Comparison of ENCODE assay signal across 8 cellular contexts in genomic region chr1:64745986-64746940, GRCh38. TPM values are rescaled to one million over a fixed set of nuclear protein-coding genes. Genes with fewer than 3 reads are reported as not detected.
DNase-seq lines count a peak whose midpoint lies in the region; ATAC-seq and TF ChIP-seq lines count a peak whose summit lies in the region.

No MANE protein-coding gene starts in this region.

- no peaks in the 10 kb centered on the region for H3K36me3 Mint-ChIP-seq in T-helper 17 cell (ENCODE audit: low read depth)
- no peaks in the 10 kb centered on the region for H3K36me3 Mint-ChIP-seq in progenitor cell of endocrine pancreas (ENCODE audit: insufficient read depth)

- no peaks in the 10 kb centered on the region for H3K79me2 ChIP-seq in ACC112 (ENCODE audit: control insufficient read depth, insufficient read depth, low read length, unreplicated experiment)

- H3K9me3 Mint-ChIP-seq in progenitor cell of endocrine pancreas (ENCODE audit: low read depth) = no peaks in the 10 kb centered on the region

- H3K27ac Mint-ChIP-seq in T-helper 17 cell (peak overlapping the region; percentile 49), progenitor cell of endocrine pancreas (peak overlapping the region; percentile 95)

- no peaks in the 10 kb centered on the region for H3K27me3 ChIP-seq in ACC112 (ENCODE audit: insufficient read depth, low read length)
- H3K27me3 ChIP-seq in H7 (ENCODE audit: control insufficient read depth, insufficient read depth, low read length) = no peaks in the 10 kb centered on the region
- H3K27me3 ChIP-seq in gastroesophageal sphincter = no peaks in the 10 kb centered on the region

- H3K4me1 ChIP-seq in ACC112 (ENCODE audit: control insufficient read depth, insufficient read depth, low read length, unreplicated experiment) (peaks cover 5% of the 10 kb centered on the region), gastroesophageal sphincter (peaks cover 5 to 58% (median 7%) of the 10 kb centered on the region in 3 donors)

- H3K27me3 Mint-ChIP-seq in T-helper 17 cell (no peaks in the 10 kb centered on the region), progenitor cell of endocrine pancreas (peaks cover 7% of the 10 kb centered on the region)

- no peaks in the 10 kb centered on the region for H3K36me3 ChIP-seq in ACC112 (ENCODE audit: insufficient read depth, low read length)
- H3K36me3 ChIP-seq in H7 (replicated peaks; ENCODE audit: control insufficient read depth, insufficient read depth, low read length) = no peaks in the 10 kb centered on the region
- H3K36me3 ChIP-seq in gastroesophageal sphincter = no peaks in the 10 kb centered on the region

- TF ChIP-seq CTCF in gastroesophageal sphincter (IDR thresholded peaks at IDR 0.05) (no peak), progenitor cell of endocrine pancreas (IDR thresholded peaks at IDR 0.05; ENCODE audit: unreplicated experiment) (no peak)

- H3K4me1 Mint-ChIP-seq in T-helper 17 cell (peaks cover 21% of the 10 kb centered on the region), progenitor cell of endocrine pancreas (ENCODE audit: low read depth) (peaks cover 14% of the 10 kb centered on the region)

- peak overlapping the region; percentile 85 for H2AFZ ChIP-seq in ACC112 (ENCODE audit: low read length, unreplicated experiment)

- peak overlapping the region; percentile 94 for H3K4me3 ChIP-seq in ACC112 (ENCODE audit: low read depth, low read length)
- peak overlapping the region; percentile 86 for H3K4me3 ChIP-seq in H7 (ENCODE audit: insufficient read depth, low read depth, low read length)
- peak overlapping the region; percentile 84 to 90 for H3K4me3 ChIP-seq in gastroesophageal sphincter

- DNase-seq in H7 (no peak), T-helper 17 cell (no peak), progenitor cell of endocrine pancreas (ENCODE audit: low spot score, unreplicated experiment) (no peak), iPS-NIHi11 (ENCODE audit: low spot score) (no peak)
- DNase-seq in stimulated activated CD4-positive, alpha-beta T cell treated with anti-CD3 and anti-CD28 coated beads, Interleukin-4, amount 100 ng/mL, for 24 hours = no peak

- ATAC-seq in T-helper 17 cell (peak; percentile 29), gastroesophageal sphincter (peak; percentile 28), GM18861 (IDR thresholded peaks at IDR 0.05; ENCODE audit: unreplicated experiment) (no peak)

- H3K9me3 ChIP-seq in T-helper 17 cell (ENCODE audit: control insufficient read depth, low read length, poor library complexity, severe bottlenecking) (no peaks in the 10 kb centered on the region), gastroesophageal sphincter (no peaks in the 10 kb centered on the region)

- WGBS in gastroesophageal sphincter (ENCODE audit: low coverage in 1 of 2), 2 donors = 26 to 29% methylated on average over 7 to 8 of the region's 8 CpGs

- TF ChIP-seq POLR2A in gastroesophageal sphincter (IDR thresholded peaks at IDR 0.05) = no peak

- H3K27ac ChIP-seq in ACC112 (ENCODE audit: low read depth, low read length) = no peak overlapping the region
- peak overlapping the region in 3 of 4 donors; percentile 82 to 91 (median 91) for H3K27ac ChIP-seq in gastroesophageal sphincter

- no peak for TF ChIP-seq EP300 in gastroesophageal sphincter (IDR thresholded peaks at IDR 0.05)

- peak overlapping the region; percentile 88 for H3K4me3 Mint-ChIP-seq in T-helper 17 cell
- H3K4me3 Mint-ChIP-seq in progenitor cell of endocrine pancreas (ENCODE audit: low read depth) = peak overlapping the region; percentile 90

RNA-seq across cellular contexts. Expression of gene RAVER2, which starts 1.4 kb away (rescaled TPM):
- 27.2 and 35.3 TPM in 2 replicates for total RNA-seq in H7 (2014; rRNA removed; shearing (Covaris generic))
- total RNA-seq in T-helper 17 cell (1 to 10 TPM; 1.5 to 1.6 TPM), gastroesophageal sphincter (10 to 100 TPM; 12.5 to 32.9 (median 32.0) TPM), progenitor cell of endocrine pancreas (32.0 and 33.8 TPM in 2 replicates)

Comparison
In these comparisons a context has a peak if more than half of its experiments do, and no peak if none do; other contexts are left out.
1. RNA of gene RAVER2, which starts 1.4 kb away (total RNA-seq): 32.0 to 33.8 TPM in progenitor cell of endocrine pancreas, 12.5 to 32.9 TPM in gastroesophageal sphincter and 27.2 to 35.3 TPM in H7; 1.5 to 1.6 TPM in T-helper 17 cell; every median in the first group is over 4 times any median in the second.
2. Peak in every context shown above with its lines, with median percentiles within 50 percentile points of each other: H3K4me3 ChIP-seq.